9 cellular contexts compared by ENCODE assay signal in the genomic region with DNA sequence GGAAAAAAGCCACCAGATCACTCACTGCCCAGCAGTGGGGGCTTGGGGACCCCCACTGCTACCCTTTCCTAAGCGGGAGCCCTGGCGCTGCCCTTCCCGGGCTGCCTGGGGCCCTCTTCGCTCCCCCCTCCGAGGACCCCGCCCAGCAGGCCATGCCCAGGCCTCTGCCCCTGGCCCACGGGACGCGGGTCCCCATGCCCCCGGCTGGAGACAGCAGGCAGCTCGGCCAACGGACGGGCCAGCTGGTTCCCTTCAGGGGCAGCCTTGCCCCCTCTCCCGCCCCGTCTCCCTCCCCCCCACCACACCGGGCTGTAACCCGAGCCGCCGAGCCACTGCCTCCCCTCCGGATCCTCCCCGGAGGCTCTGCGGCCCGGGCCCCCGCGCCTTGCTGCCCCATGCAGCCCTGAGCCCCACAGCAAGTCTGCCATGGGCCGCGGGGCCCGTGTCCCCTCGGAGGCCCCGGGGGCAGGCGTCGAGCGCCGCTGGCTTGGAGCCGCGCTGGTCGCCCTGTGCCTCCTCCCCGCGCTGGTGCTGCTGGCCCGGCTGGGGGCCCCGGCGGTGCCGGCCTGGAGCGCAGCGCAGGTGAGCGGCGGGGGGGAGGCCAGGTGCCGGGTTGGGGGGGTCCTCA. TPM values are rescaled to one million over a fixed set of nuclear protein-coding genes. Genes with fewer than 3 reads are reported as not detected.
DNase-seq lines count a peak whose midpoint lies in the region; ATAC-seq and TF ChIP-seq lines count a peak whose summit lies in the region.
"Had no signal": no experiment of that assay in that cellular context is flagged by ENCODE, and none has a peak within 500 bp of the region (broad histone marks: within the 10 kb centered on the region; RNA-seq: fewer than 3 reads in every experiment).

A gene (plus strand): TSS at position 381 of the 628 bp plus-strand sequence. CDS start 46 bp downstream, at position 427.

- no peak within 1 kb of the TSS for H3K18ac ChIP-seq in trophoblast cell (ENCODE audit: low read length)

- H3K9me3 ChIP-seq in heart right ventricle (no peaks in the 10 kb centered on the region), trophoblast cell (ENCODE audit: insufficient read depth, low read depth, low read length) (peaks cover 10% of the 10 kb centered on the region), WERI-Rb-1 (ENCODE audit: severe bottlenecking) (no peaks in the 10 kb centered on the region)

- peak; percentile 1 to 24 (median 8) for ATAC-seq in heart right ventricle
- ATAC-seq: left colon had no signal

- H3K4me3 ChIP-seq in heart right ventricle (peak within 1 kb of the TSS in 9 of 10 donors; percentile 19 to 47 (median 45)), trophoblast cell (ENCODE audit: low read depth, low read length) (peak within 1 kb of the TSS; percentile 59), WERI-Rb-1 (ENCODE audit: low read depth, low read length) (no peak within 1 kb of the TSS)

- DNase-seq in D341Med (ENCODE audit: low spot score): peak; percentile 44
- peak; percentile 53 for DNase-seq in NCI-H69 (lab: John Stamatoyannopoulos, UW)
- peak in 1 of 2 donors; percentile 41 for DNase-seq in heart right ventricle
- DNase-seq in trophoblast cell: no peak
- no peak for DNase-seq in NCI-H1930 (lab: John Stamatoyannopoulos, UW)
- DNase-seq in SIG-M5 treated with dmso at 0.1 percent for 504 hours (lab: John Stamatoyannopoulos, UW; ENCODE audit: unreplicated experiment): no peak
- no peak for DNase-seq in NCI-H2029 treated with DMSO at 0.1 percent for 48 hours (lab: John Stamatoyannopoulos, UW)
- DNase-seq in WERI-Rb-1: no peak

- H3K27ac ChIP-seq in heart right ventricle (peak within 1 kb of the TSS; percentile 52 to 92 (median 82)), trophoblast cell (ENCODE audit: low read depth, low read length) (no peak within 1 kb of the TSS), WERI-Rb-1 (no peak within 1 kb of the TSS)

- H3K27me3 ChIP-seq in heart right ventricle: peaks cover 0 to 41% (median 15%) of the 10 kb centered on the region in 7 donors
- H3K27me3 ChIP-seq in trophoblast cell (ENCODE audit: insufficient read depth, low read length): peaks cover 26% of the 10 kb centered on the region
- H3K27me3 ChIP-seq in WERI-Rb-1 (ENCODE audit: insufficient read depth, low read depth, severe bottlenecking): no peaks in the 10 kb centered on the region

- H4K12ac ChIP-seq in trophoblast cell (ENCODE audit: low read depth, low read length): no peak within 1 kb of the TSS

- H3K36me3 ChIP-seq in heart right ventricle: peaks cover 0 to 34% (median 15%) of the 10 kb centered on the region in 9 donors
- peaks cover 20 to 27% of the 10 kb centered on the region in 2 experiments for H3K36me3 ChIP-seq in trophoblast cell (ENCODE audit: control insufficient read depth in 1 of 2, insufficient read depth in 2 of 2, low read length in 2 of 2)
- peaks cover 3% of the 10 kb centered on the region; the same call in 1 of the 2 replicates for H3K36me3 ChIP-seq in WERI-Rb-1

- H4K8ac ChIP-seq in trophoblast cell (ENCODE audit: low read depth, low read length): peak within 1 kb of the TSS; percentile 62

- H3K4ac ChIP-seq in trophoblast cell (ENCODE audit: low read depth, low read length): peak within 1 kb of the TSS; percentile 65

- H3K4me1 ChIP-seq in heart right ventricle (peaks cover 0 to 18% (median 8%) of the 10 kb centered on the region in 9 donors), trophoblast cell (ENCODE audit: control insufficient read depth in 1 of 2, insufficient read depth in 2 of 2, low read length in 2 of 2) (peaks cover 4 to 14% of the 10 kb centered on the region in 2 experiments)

- H3K23ac ChIP-seq in trophoblast cell (ENCODE audit: low read length): no peak within 1 kb of the TSS

- no peaks in the 10 kb centered on the region for H3K79me2 ChIP-seq in trophoblast cell (ENCODE audit: control insufficient read depth, insufficient read depth, low read length, poor library complexity)

- H2AK5ac ChIP-seq in trophoblast cell (ENCODE audit: low read length): no peak within 1 kb of the TSS

- no peak within 1 kb of the TSS for H2BK12ac ChIP-seq in trophoblast cell (ENCODE audit: low read length)

- H3K4me2 ChIP-seq in trophoblast cell (ENCODE audit: low read length): peak within 1 kb of the TSS; percentile 56

- H3K79me1 ChIP-seq in trophoblast cell (ENCODE audit: low read length): peaks cover 4% of the 10 kb centered on the region

- intact Hi-C loops in heart right ventricle (cut with DNase I): no loop called here

- H3K14ac ChIP-seq in trophoblast cell (ENCODE audit: low read length): peak within 1 kb of the TSS; percentile 44

- WGBS in heart right ventricle, 2 donors: 6 to 12% methylated on average over 36 to 48 of the region's 48 CpGs
- no CpG with 5 or more reads among the region's 48 CpGs for WGBS in trophoblast cell (ENCODE audit: extremely low coverage, insufficient coverage, insufficient read length)

- no peak within 1 kb of the TSS for H3K9ac ChIP-seq in trophoblast cell (ENCODE audit: low read length)

- H2AFZ ChIP-seq in trophoblast cell (ENCODE audit: insufficient read depth, low read length, poor library complexity): peak within 1 kb of the TSS; percentile 17

- no peak within 1 kb of the TSS for H2BK120ac ChIP-seq in trophoblast cell (ENCODE audit: insufficient read depth, low read length, poor library complexity)

- H2BK5ac ChIP-seq in trophoblast cell (ENCODE audit: low read depth, low read length, poor library complexity): no peak within 1 kb of the TSS

- no peak for TF ChIP-seq CTCF in heart right ventricle (IDR thresholded peaks at IDR 0.05)
- TF ChIP-seq CTCF in WERI-Rb-1 (IDR thresholded peaks at IDR 0.05; ENCODE audit: low read depth, low read length): no peak

- H4K91ac ChIP-seq in trophoblast cell (ENCODE audit: low read depth, low read length): peak within 1 kb of the TSS; percentile 70

RNA-seq across cellular contexts. Expression of the gene that starts here (rescaled TPM):
- total RNA-seq in heart right ventricle: 10 to 100 TPM; 21.5 to 87.0 (median 63.1) TPM
- polyA plus RNA-seq in heart right ventricle: 100 to 1,000 TPM in 1 of 2 donors, 10 to 100 TPM in 1; 14.2 to 113 TPM
- 26.6 and 30.7 TPM in 2 replicates for polyA plus RNA-seq in trophoblast cell (2013)

Comparison
In these comparisons a context has a peak if more than half of its experiments do, and no peak if none do; other contexts are left out.
1. DNase-seq: peak in D341Med (single experiment) and NCI-H69 (single experiment); none in trophoblast cell (0 of 2), NCI-H1930 (0 of 2), SIG-M5 treated with dmso at 0.1 percent for 504 hours (single experiment), NCI-H2029 treated with DMSO at 0.1 percent for 48 hours (single experiment) and WERI-Rb-1 (single experiment).
2. H3K27ac ChIP-seq: peak in heart right ventricle (10 of 10); none in trophoblast cell (single experiment) and WERI-Rb-1 (single experiment).